ENCODE assay signal across 12 cellular contexts in genomic region chr20:53786445-53787267, GRCh38.
A peak's percentile ranks its signal among the peaks of the same experiment; 100 is the strongest.
DNase-seq lines count a peak whose midpoint lies in the region; ATAC-seq and TF ChIP-seq lines count a peak whose summit lies in the region.
"Had no signal": no experiment of that assay in that cellular context is flagged by ENCODE, and none has a peak within 500 bp of the region (broad histone marks: within the 10 kb centered on the region; RNA-seq: fewer than 3 reads in every experiment).

No MANE protein-coding gene starts in this region.

- H3K27me3 Mint-ChIP-seq in chondrocyte (ENCODE audit: low read depth) = no peaks in the 10 kb centered on the region
- H3K27me3 Mint-ChIP-seq in activated T-cell treated with anti-CD3 and anti-CD28 coated beads, Interleukin-2, amount 50 U/mL, for 24 hours = no peaks in the 10 kb centered on the region

- peak overlapping the region; percentile 30 to 45 for H3K4me3 ChIP-seq in mucosa of rectum (ENCODE audit: low read length in 2 of 2)
- H3K4me3 ChIP-seq in dorsolateral prefrontal cortex = no peak overlapping the region
- H3K4me3 ChIP-seq: psoas muscle had no signal

- H3K9me3 ChIP-seq in mucosa of rectum (ENCODE audit: control insufficient read depth in 2 of 2, low read length in 2 of 2) = no peaks in the 10 kb centered on the region
- H3K9me3 ChIP-seq: psoas muscle had no signal

- intact Hi-C loops in dorsolateral prefrontal cortex (cut with DNase I) = no loop called here

- peak; percentile 41 for TF ChIP-seq CTCF in chondrocyte (IDR thresholded peaks at IDR 0.05)
- no peak for TF ChIP-seq CTCF in dorsolateral prefrontal cortex (IDR thresholded peaks at IDR 0.05 in 54 of 56, conservative IDR thresholded peaks at IDR 0.05 in 2 of 56; ENCODE audit: low read depth in 1 of 56, partially characterized antibody in 56 of 56)

- peak; percentile 13 for DNase-seq in CD1c-positive myeloid dendritic cell (ENCODE audit: extremely low spot score)
- DNase-seq in LoVo (ENCODE audit: low spot score) = peak; percentile 71
- no peak for DNase-seq in chondrocyte (ENCODE audit: low spot score)
- no peak for DNase-seq in dorsolateral prefrontal cortex
- DNase-seq in activated T-cell treated with anti-CD3 and anti-CD28 coated beads, Interleukin-2, amount 50 U/mL, for 24 hours = no peak
- DNase-seq in NCI-H128 (lab: John Stamatoyannopoulos, UW; ENCODE audit: unreplicated experiment) = no peak
- DNase-seq: effector CD8-positive, alpha-beta T cell; psoas muscle had no signal

- H3K4me1 ChIP-seq in mucosa of rectum (ENCODE audit: control insufficient read depth in 2 of 2, insufficient read depth in 2 of 2, low read length in 2 of 2) = peaks cover 17 to 20% of the 10 kb centered on the region in 2 donors
- H3K4me1 ChIP-seq: psoas muscle had no signal

- H3K4me1 Mint-ChIP-seq in chondrocyte (ENCODE audit: low read depth) = peaks cover 38% of the 10 kb centered on the region
- H3K4me1 Mint-ChIP-seq in activated T-cell treated with anti-CD3 and anti-CD28 coated beads, Interleukin-2, amount 50 U/mL, for 24 hours (ENCODE audit: low read depth) = peaks cover 30% of the 10 kb centered on the region

- peak overlapping the region; percentile 49 for H3K27ac Mint-ChIP-seq in chondrocyte (ENCODE audit: unreplicated experiment)
- no peak overlapping the region for H3K27ac Mint-ChIP-seq in activated T-cell treated with anti-CD3 and anti-CD28 coated beads, Interleukin-2, amount 50 U/mL, for 24 hours
- H3K27ac Mint-ChIP-seq: CD14-positive monocyte had no signal

- H3K36me3 Mint-ChIP-seq in chondrocyte (ENCODE audit: low read depth) = no peaks in the 10 kb centered on the region
- no peaks in the 10 kb centered on the region for H3K36me3 Mint-ChIP-seq in activated T-cell treated with anti-CD3 and anti-CD28 coated beads, Interleukin-2, amount 50 U/mL, for 24 hours (ENCODE audit: low read depth)
- H3K36me3 Mint-ChIP-seq: CD14-positive monocyte had no signal

- no peaks in the 10 kb centered on the region for H3K36me3 ChIP-seq in mucosa of rectum (ENCODE audit: control insufficient read depth in 2 of 2, insufficient read depth in 2 of 2, low read length in 2 of 2)

- no peaks in the 10 kb centered on the region for H3K27me3 ChIP-seq in mucosa of rectum (ENCODE audit: control insufficient read depth in 2 of 2, insufficient read depth in 2 of 2, low read length in 2 of 2)
- no peaks in the 10 kb centered on the region for H3K27me3 ChIP-seq in dorsolateral prefrontal cortex

- peak overlapping the region in 1 of 2 donors; percentile 61 for H3K9ac ChIP-seq in mucosa of rectum (ENCODE audit: low read depth in 1 of 2, low read length in 2 of 2)

- H3K9me3 Mint-ChIP-seq in chondrocyte (ENCODE audit: low read depth) = peaks cover 2% of the 10 kb centered on the region
- H3K9me3 Mint-ChIP-seq in activated T-cell treated with anti-CD3 and anti-CD28 coated beads, Interleukin-2, amount 50 U/mL, for 24 hours = no peaks in the 10 kb centered on the region

- H3K27ac ChIP-seq in mucosa of rectum (ENCODE audit: low read depth in 2 of 2, low read length in 2 of 2) (peak overlapping the region; percentile 85 to 87), dorsolateral prefrontal cortex (no peak overlapping the region)
- H3K27ac ChIP-seq: psoas muscle had no signal

- ATAC-seq in GM21447 (IDR thresholded peaks at IDR 0.05; ENCODE audit: unreplicated experiment) = no peak
- ATAC-seq: activated CD4-positive, CD25-positive, alpha-beta regulatory T cell treated with anti-CD3 and anti-CD28 coated beads, Interleukin-2, amount 50 U/mL, for 24 hours; psoas muscle had no signal

- no peak overlapping the region for H3K4me3 Mint-ChIP-seq in chondrocyte (ENCODE audit: unreplicated experiment)
- no peak overlapping the region for H3K4me3 Mint-ChIP-seq in activated T-cell treated with anti-CD3 and anti-CD28 coated beads, Interleukin-2, amount 50 U/mL, for 24 hours
- H3K4me3 Mint-ChIP-seq: CD14-positive monocyte had no signal

Comparison
In these comparisons a context has a peak if more than half of its experiments do, and no peak if none do; other contexts are left out.
1. DNase-seq: peak in CD1c-positive myeloid dendritic cell (single experiment) and LoVo (single experiment); none in chondrocyte (single experiment), dorsolateral prefrontal cortex (0 of 10), activated T-cell treated with anti-CD3 and anti-CD28 coated beads, Interleukin-2, amount 50 U/mL, for 24 hours (single experiment) and NCI-H128 (single experiment).
2. H3K27ac ChIP-seq: peak in mucosa of rectum (2 of 2); none in dorsolateral prefrontal cortex (0 of 59).
3. H3K4me3 ChIP-seq: peak in mucosa of rectum (2 of 2); none in dorsolateral prefrontal cortex (0 of 59).